Comparison of ENCODE assay signal across 28 cellular contexts in the genomic region with DNA sequence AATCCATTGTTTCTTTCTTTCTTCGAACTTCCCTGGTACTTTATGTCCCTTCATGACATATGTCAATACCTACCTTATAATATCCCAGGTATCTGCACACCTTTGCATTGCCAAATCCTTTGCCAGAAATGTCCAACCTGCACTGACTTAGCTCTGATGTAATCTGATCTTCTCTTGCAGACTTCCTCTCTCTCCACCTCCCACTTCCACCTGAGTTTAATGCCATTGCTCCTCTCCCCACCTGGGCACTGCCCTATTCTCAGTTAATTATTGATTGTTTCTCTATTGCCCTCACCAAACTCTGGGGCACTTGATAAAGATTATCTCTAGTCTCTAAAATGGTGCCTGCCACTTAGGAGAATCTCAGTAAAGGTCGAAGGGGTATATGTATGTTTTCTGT. TPM values are rescaled to one million over a fixed set of nuclear protein-coding genes. Genes with fewer than 3 reads are reported as not detected.
A peak's percentile ranks its signal among the peaks of the same experiment; 100 is the strongest.
DNase-seq lines count a peak whose midpoint lies in the region; ATAC-seq lines count a peak whose summit lies in the region.
"Had no signal": no experiment of that assay in that cellular context is flagged by ENCODE, and none has a peak within 500 bp of the region (broad histone marks: within the 10 kb centered on the region; RNA-seq: fewer than 3 reads in every experiment).

No MANE protein-coding gene starts in this region.

- H3K27ac ChIP-seq in CD8-positive, alpha-beta memory T cell (ENCODE audit: low read depth, low read length), result no peak overlapping the region
- H3K27ac ChIP-seq: foreskin keratinocyte, pancreas, right lobe of liver, RWPE1, thoracic aorta had no signal

- DNase-seq in activated CD4-positive, alpha-beta T cell treated with anti-CD3 and anti-CD28 coated beads, Interleukin-2, amount 10 ng/mL, durations not matched to agents 24 days and 14 days, result no peak
- no peak for DNase-seq in activated CD4-positive, alpha-beta T cell treated with anti-CD3 and anti-CD28 coated beads, Interleukin-2, amount 50 U/mL, for 1 hour
- DNase-seq in CD8-positive, alpha-beta memory T cell, result no peak
- DNase-seq in activated CD8-positive, alpha-beta T cell treated with anti-CD3 and anti-CD28 coated beads, Interleukin-2, amount 10 ng/mL, durations not matched to agents 7 days and 5 days, result no peak
- DNase-seq in naive B cell (no peak), NCI-H1105 treated with DMSO at 0.1 percent for 48 hours (lab: John Stamatoyannopoulos, UW) (no peak), HuH-7 (ENCODE audit: low spot score) (no peak), NCI-H146 (lab: John Stamatoyannopoulos, UW) (no peak)
- DNase-seq: activated CD4-positive, alpha-beta T cell treated with anti-CD3 and anti-CD28 coated beads for 48 hours; aorta; caudate nucleus; DMS 273 treated with DMSO at 0.1 percent for 48 hours; foreskin keratinocyte; GDM1; NCI-H1436 treated with DMSO at 0.1 percent for 48 hours; NCI-H2171 treated with DMSO at 0.1 percent for 48 hours; pancreas; right lobe of liver; stimulated activated CD4-positive, alpha-beta T cell treated with anti-CD3 and anti-CD28 coated beads, Interleukin-15, amount 100 ng/mL, for 24 hours had no signal

- peaks cover 63% of the 10 kb centered on the region for H3K4me1 Mint-ChIP-seq in activated CD4-positive, alpha-beta T cell treated with anti-CD3 and anti-CD28 coated beads, Interleukin-2, amount 10 ng/mL, durations not matched to agents 24 days and 14 days
- peaks cover 85 to 95% (median 93%) of the 10 kb centered on the region in 3 donors for H3K4me1 Mint-ChIP-seq in CD8-positive, alpha-beta memory T cell
- peaks cover 67% of the 10 kb centered on the region for H3K4me1 Mint-ChIP-seq in activated CD8-positive, alpha-beta T cell treated with anti-CD3 and anti-CD28 coated beads, Interleukin-2, amount 10 ng/mL, durations not matched to agents 7 days and 5 days (ENCODE audit: low read depth)
- H3K4me1 Mint-ChIP-seq in naive B cell, result peaks cover 67 to 87% (median 72%) of the 10 kb centered on the region in 3 donors

- CTCF ChIA-PET in CD8-positive, alpha-beta memory T cell (lab: Charles Lee), result no interaction called here
- CTCF ChIA-PET in activated CD8-positive, alpha-beta T cell treated with anti-CD3 and anti-CD28 coated beads, Interleukin-2, amount 10 ng/mL, durations not matched to agents 7 days and 5 days (lab: Charles Lee), result interaction anchor here (0.9 to 1.5 kb wide), 3 partner anchors 9 to 42 kb away, joined by 3 to 4 read pairs (median 3); no protein-coding TSS in a partner anchor

- ATAC-seq in activated CD8-positive, alpha-beta T cell treated with anti-CD3 and anti-CD28 coated beads, Interleukin-2, amount 10 ng/mL, durations not matched to agents 7 days and 5 days, result no peak
- ATAC-seq in naive B cell (ENCODE audit: low read depth in 2 of 2), result no peak
- ATAC-seq: foreskin keratinocyte, HepG2, pancreas had no signal

- POLR2A ChIA-PET in CD8-positive, alpha-beta memory T cell (lab: Charles Lee), result no interaction called here
- POLR2A ChIA-PET in activated CD8-positive, alpha-beta T cell treated with anti-CD3 and anti-CD28 coated beads, Interleukin-2, amount 10 ng/mL, durations not matched to agents 7 days and 5 days (lab: Charles Lee), result no interaction called here

- peak overlapping the region; percentile 13 for H3K4me3 Mint-ChIP-seq in activated CD4-positive, alpha-beta T cell treated with anti-CD3 and anti-CD28 coated beads, Interleukin-2, amount 10 ng/mL, durations not matched to agents 24 days and 14 days
- peak overlapping the region in 6 of 7 donors; percentile 9 to 62 (median 31) for H3K4me3 Mint-ChIP-seq in CD8-positive, alpha-beta memory T cell
- H3K4me3 Mint-ChIP-seq in activated CD8-positive, alpha-beta T cell treated with anti-CD3 and anti-CD28 coated beads, Interleukin-2, amount 10 ng/mL, durations not matched to agents 7 days and 5 days, result no peak overlapping the region
- H3K4me3 Mint-ChIP-seq in naive B cell, result peak overlapping the region; percentile 10 to 80 (median 34)

- H3K27ac Mint-ChIP-seq in activated CD4-positive, alpha-beta T cell treated with anti-CD3 and anti-CD28 coated beads, Interleukin-2, amount 10 ng/mL, durations not matched to agents 24 days and 14 days, result peak overlapping the region; percentile 70
- peak overlapping the region; percentile 37 to 80 (median 70) for H3K27ac Mint-ChIP-seq in CD8-positive, alpha-beta memory T cell
- H3K27ac Mint-ChIP-seq in activated CD8-positive, alpha-beta T cell treated with anti-CD3 and anti-CD28 coated beads, Interleukin-2, amount 10 ng/mL, durations not matched to agents 7 days and 5 days, result peak overlapping the region; percentile 65
- H3K27ac Mint-ChIP-seq in naive B cell, result peak overlapping the region; percentile 63 to 93 (median 78)

- H3K36me3 ChIP-seq in CD8-positive, alpha-beta memory T cell (ENCODE audit: insufficient read depth, low read length), result no peaks in the 10 kb centered on the region
- H3K36me3 ChIP-seq: pancreas, right lobe of liver, thoracic aorta had no signal

- H3K9me3 ChIP-seq in CD8-positive, alpha-beta memory T cell (ENCODE audit: low read length), result no peaks in the 10 kb centered on the region
- H3K9me3 ChIP-seq: pancreas, right lobe of liver, thoracic aorta had no signal

- no peaks in the 10 kb centered on the region for H3K9me3 Mint-ChIP-seq in activated CD4-positive, alpha-beta T cell treated with anti-CD3 and anti-CD28 coated beads, Interleukin-2, amount 10 ng/mL, durations not matched to agents 24 days and 14 days
- no peaks in the 10 kb centered on the region for H3K9me3 Mint-ChIP-seq in CD8-positive, alpha-beta memory T cell
- H3K9me3 Mint-ChIP-seq in activated CD8-positive, alpha-beta T cell treated with anti-CD3 and anti-CD28 coated beads, Interleukin-2, amount 10 ng/mL, durations not matched to agents 7 days and 5 days (ENCODE audit: insufficient read depth), result no peaks in the 10 kb centered on the region
- peaks cover 0 to 10% (median 3%) of the 10 kb centered on the region in 7 donors for H3K9me3 Mint-ChIP-seq in naive B cell

- peaks cover 95% of the 10 kb centered on the region for H3K4me1 ChIP-seq in CD8-positive, alpha-beta memory T cell (ENCODE audit: insufficient read depth, low read length)
- H3K4me1 ChIP-seq: foreskin keratinocyte, pancreas, right lobe of liver had no signal

- H3K4me3 ChIP-seq in CD8-positive, alpha-beta memory T cell (ENCODE audit: low read length), result peak overlapping the region; percentile 0
- H3K4me3 ChIP-seq: pancreas, right lobe of liver, thoracic aorta had no signal

- intact Hi-C loops in activated CD4-positive, alpha-beta T cell treated with anti-CD3 and anti-CD28 coated beads, Interleukin-2, amount 10 ng/mL, durations not matched to agents 24 days and 14 days (cut with micrococcal nuclease), result loop anchor here (1.0 kb wide), 3 partner anchors 8 to 23 kb away; a partner anchor contains a TSS

- H3K27me3 ChIP-seq in CD8-positive, alpha-beta memory T cell (ENCODE audit: insufficient read depth, low read length, poor library complexity, severe bottlenecking), result no peaks in the 10 kb centered on the region
- H3K27me3 ChIP-seq: pancreas, right lobe of liver had no signal

- H3K27me3 Mint-ChIP-seq in activated CD4-positive, alpha-beta T cell treated with anti-CD3 and anti-CD28 coated beads, Interleukin-2, amount 10 ng/mL, durations not matched to agents 24 days and 14 days, result no peaks in the 10 kb centered on the region
- no peaks in the 10 kb centered on the region for H3K27me3 Mint-ChIP-seq in CD8-positive, alpha-beta memory T cell
- no peaks in the 10 kb centered on the region for H3K27me3 Mint-ChIP-seq in activated CD8-positive, alpha-beta T cell treated with anti-CD3 and anti-CD28 coated beads, Interleukin-2, amount 10 ng/mL, durations not matched to agents 7 days and 5 days (ENCODE audit: low read depth)
- H3K27me3 Mint-ChIP-seq in naive B cell, result no peaks in the 10 kb centered on the region

- H3K36me3 Mint-ChIP-seq in activated CD4-positive, alpha-beta T cell treated with anti-CD3 and anti-CD28 coated beads, Interleukin-2, amount 10 ng/mL, durations not matched to agents 24 days and 14 days (ENCODE audit: low read depth), result peaks cover 20% of the 10 kb centered on the region
- peaks cover 0 to 21% (median 14%) of the 10 kb centered on the region in 3 donors for H3K36me3 Mint-ChIP-seq in CD8-positive, alpha-beta memory T cell
- peaks cover 56% of the 10 kb centered on the region for H3K36me3 Mint-ChIP-seq in activated CD8-positive, alpha-beta T cell treated with anti-CD3 and anti-CD28 coated beads, Interleukin-2, amount 10 ng/mL, durations not matched to agents 7 days and 5 days (ENCODE audit: low read depth)
- peaks cover 7 to 17% of the 10 kb centered on the region in 2 donors for H3K36me3 Mint-ChIP-seq in naive B cell

RNA-seq across cellular contexts. Expression of a gene that starts 23.0 kb away (rescaled TPM):
- 56.0 and 56.2 TPM in 2 replicates for total RNA-seq in activated CD4-positive, alpha-beta T cell treated with anti-CD3 and anti-CD28 coated beads, Interleukin-2, amount 10 ng/mL, durations not matched to agents 24 days and 14 days
- total RNA-seq in CD8-positive, alpha-beta memory T cell, result 10 to 100 TPM; 41.3 to 41.4 TPM
- 328 TPM for polyA plus RNA-seq in CD8-positive, alpha-beta memory T cell
- total RNA-seq in activated CD8-positive, alpha-beta T cell treated with anti-CD3 and anti-CD28 coated beads, Interleukin-2, amount 10 ng/mL, durations not matched to agents 7 days and 5 days, result 100 to 1,000 TPM; 154 to 158 TPM
- polyA plus RNA-seq in naive B cell (ENCODE audit: low read depth in 6 of 6), result 100 to 1,000 TPM; 183 to 264 (median 210) TPM
- total RNA-seq: epithelial cell of proximal tubule, foreskin keratinocyte, HepG2, kidney epithelial cell, lung microvascular endothelial cell, MCF 10A, myocyte had no signal
- polyA plus RNA-seq: BJ, foreskin keratinocyte had no signal
